21 cellular contexts compared by ENCODE assay signal in genomic region chr10:64039208-64039607, GRCh38.
A peak's percentile ranks its signal among the peaks of the same experiment; 100 is the strongest.
DNase-seq lines count a peak whose midpoint lies in the region; ATAC-seq lines count a peak whose summit lies in the region.
"Had no signal": no experiment of that assay in that cellular context is flagged by ENCODE, and none has a peak within 500 bp of the region (broad histone marks: within the 10 kb centered on the region; RNA-seq: fewer than 3 reads in every experiment).

No MANE protein-coding gene starts in this region.

- H3K4me3 Mint-ChIP-seq in activated naive CD4-positive, alpha-beta T cell treated with anti-CD3 and anti-CD28 coated beads, Interleukin-2, amount 10 ng/mL, durations not matched to agents 7 days and 5 days: no peak overlapping the region
- H3K4me3 Mint-ChIP-seq: activated CD4-positive, alpha-beta T cell treated with anti-CD3 and anti-CD28 coated beads for 36 hours; CD8-positive, alpha-beta T cell had no signal

- CTCF ChIA-PET in activated naive CD4-positive, alpha-beta T cell treated with anti-CD3 and anti-CD28 coated beads, Interleukin-2, amount 10 ng/mL, durations not matched to agents 7 days and 5 days (lab: Charles Lee): interaction anchor here (1.2 kb wide), 1 partner anchor 173 kb away, joined by 3 read pairs; no protein-coding TSS in a partner anchor

- peaks cover 5% of the 10 kb centered on the region for H3K4me1 Mint-ChIP-seq in activated naive CD4-positive, alpha-beta T cell treated with anti-CD3 and anti-CD28 coated beads, Interleukin-2, amount 10 ng/mL, durations not matched to agents 7 days and 5 days

- no peaks in the 10 kb centered on the region for H3K9me3 Mint-ChIP-seq in activated naive CD4-positive, alpha-beta T cell treated with anti-CD3 and anti-CD28 coated beads, Interleukin-2, amount 10 ng/mL, durations not matched to agents 7 days and 5 days
- H3K9me3 Mint-ChIP-seq: CD8-positive, alpha-beta T cell had no signal

- H3K27ac Mint-ChIP-seq in activated naive CD4-positive, alpha-beta T cell treated with anti-CD3 and anti-CD28 coated beads, Interleukin-2, amount 10 ng/mL, durations not matched to agents 7 days and 5 days: no peak overlapping the region
- H3K27ac Mint-ChIP-seq: activated CD4-positive, alpha-beta T cell treated with anti-CD3 and anti-CD28 coated beads for 36 hours; CD8-positive, alpha-beta T cell had no signal

- DNase-seq in left kidney (ENCODE audit: low read depth, low spot score) (peak; percentile 57), HT-29 (ENCODE audit: low spot score) (no peak)
- DNase-seq in activated T-cell treated with anti-CD3 and anti-CD28 coated beads, Interleukin-2, amount 50 U/mL, for 48 hours: no peak
- no peak for DNase-seq in activated naive CD4-positive, alpha-beta T cell treated with anti-CD3 and anti-CD28 coated beads, Interleukin-2, amount 10 ng/mL, durations not matched to agents 7 days and 5 days
- DNase-seq: activated CD4-positive, alpha-beta T cell treated with anti-CD3 and anti-CD28 coated beads for 36 hours; activated effector memory CD4-positive, alpha-beta T cell treated with Interleukin-2 at 50 U/mL for 16 hours; anterior cingulate cortex; CD8-positive, alpha-beta T cell; cerebellar nuclear complex; IMR-90; mammary epithelial cell; NCI-H2029; NCI-H510A; stimulated activated naive CD8-positive, alpha-beta T cell treated with anti-CD3 and anti-CD28 coated beads, Interleukin-15, Interleukin-2, amounts not matched to agents 100 U/mL and 50 U/mL, for 24 hours; upper lobe of right lung had no signal

- peaks cover 8% of the 10 kb centered on the region for H3K27me3 Mint-ChIP-seq in activated naive CD4-positive, alpha-beta T cell treated with anti-CD3 and anti-CD28 coated beads, Interleukin-2, amount 10 ng/mL, durations not matched to agents 7 days and 5 days

- no peaks in the 10 kb centered on the region for H3K36me3 Mint-ChIP-seq in activated naive CD4-positive, alpha-beta T cell treated with anti-CD3 and anti-CD28 coated beads, Interleukin-2, amount 10 ng/mL, durations not matched to agents 7 days and 5 days
- H3K36me3 Mint-ChIP-seq: CD8-positive, alpha-beta T cell had no signal

- ATAC-seq in GM18511 (IDR thresholded peaks at IDR 0.05; ENCODE audit: unreplicated experiment) (peak; percentile 47), GM21526 (IDR thresholded peaks at IDR 0.05; ENCODE audit: low FRiP score, unreplicated experiment) (peak; percentile 37), HG03432 (IDR thresholded peaks at IDR 0.05; ENCODE audit: unreplicated experiment) (peak; percentile 53), esophagus mucosa (no peak)
- ATAC-seq: activated CD4-positive, alpha-beta T cell treated with anti-CD3 and anti-CD28 coated beads for 36 hours; CD8-positive, alpha-beta T cell; HCT116; sciatic nerve; stimulated activated naive CD8-positive, alpha-beta T cell treated with anti-CD3 and anti-CD28 coated beads, Interleukin-15, Interleukin-2, amounts not matched to agents 100 U/mL and 50 U/mL, for 24 hours; upper lobe of right lung had no signal
